ENCODE assay signal across 1 cellular context in the genomic region with DNA sequence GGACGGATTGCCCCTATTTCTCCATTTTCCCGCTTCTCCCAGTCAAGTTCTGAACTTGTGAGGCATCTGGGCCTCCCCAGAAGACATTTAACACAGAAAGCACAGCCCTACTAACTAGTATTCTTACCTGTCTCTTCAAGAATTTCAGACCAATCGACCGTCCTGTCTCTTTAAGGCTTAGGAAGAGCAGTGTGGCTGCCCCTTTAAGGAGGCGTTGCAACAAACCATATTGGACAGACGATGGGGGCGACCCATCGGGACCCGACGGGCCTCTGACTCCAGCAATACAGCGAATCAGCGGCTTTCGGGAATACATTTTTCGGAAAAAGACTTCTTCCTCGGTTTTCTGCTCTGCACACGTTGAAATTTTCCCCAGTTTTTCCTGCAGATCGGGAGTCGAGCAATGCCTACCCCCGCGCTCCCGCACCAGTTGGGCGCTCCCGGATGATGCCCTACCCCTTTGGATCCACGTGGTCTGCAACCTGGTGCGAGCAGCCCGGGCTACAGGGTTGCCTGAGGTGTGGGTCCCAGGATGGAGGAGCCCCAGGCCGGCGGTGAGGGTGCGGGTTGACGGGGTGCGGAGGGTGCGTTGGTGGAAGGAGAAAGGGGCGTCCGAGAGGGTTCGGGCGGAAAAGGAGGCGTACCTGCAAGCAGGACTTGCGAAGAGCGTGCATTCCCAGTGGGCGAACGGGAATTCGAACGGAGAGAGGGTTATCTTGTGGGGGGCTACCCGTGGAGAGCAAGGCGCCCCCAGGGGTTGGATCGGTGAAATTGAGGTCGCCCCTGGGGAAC.
TF ChIP-seq lines count a peak whose summit lies in the region.

TSS of gene POLR1G (plus strand) at position 480 of the 792 bp plus-strand sequence. CDS start at position 533, 53 bp downstream.

TF ChIP-seq in HepG2, 621 proteins besides CTCF, POLR2A, EP300 and RAD21 (continued from another document and continues in another):
- TF ChIP-seq, protein P1, sequence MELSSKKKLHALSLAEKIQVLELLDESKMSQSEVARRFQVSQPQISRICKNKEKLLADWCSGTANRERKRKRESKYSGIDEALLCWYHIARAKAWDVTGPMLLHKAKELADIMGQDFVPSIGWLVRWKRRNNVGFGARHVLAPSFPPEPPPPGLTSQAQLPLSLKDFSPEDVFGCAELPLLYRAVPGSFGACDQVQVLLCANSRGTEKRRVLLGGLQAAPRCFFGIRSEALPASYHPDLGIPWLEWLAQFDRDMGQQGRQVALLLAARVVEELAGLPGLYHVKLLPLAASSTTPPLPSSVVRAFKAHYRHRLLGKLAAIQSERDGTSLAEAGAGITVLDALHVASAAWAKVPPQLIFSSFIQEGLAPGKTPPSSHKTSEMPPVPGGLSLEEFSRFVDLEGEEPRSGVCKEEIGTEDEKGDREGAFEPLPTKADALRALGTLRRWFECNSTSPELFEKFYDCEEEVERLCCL (CRISPR knock-in tag; IDR thresholded peaks at IDR 0.05; ENCODE audit: borderline replicate concordance): no peak
- TF ChIP-seq CCDC6 (CRISPR knock-in tag; IDR thresholded peaks at IDR 0.05) (0 out of 2 replicates have a peak, but pooled peaks have one; percentile 1), ZSCAN31 (CRISPR knock-in tag; IDR thresholded peaks at IDR 0.05; ENCODE audit: low read depth) (no peak), TCF7L2 (IDR thresholded peaks at IDR 0.05; ENCODE audit: low read depth, low read length) (no peak), KDM1A (CRISPR knock-in tag; IDR thresholded peaks at IDR 0.05) (no peak), HNF4G (IDR thresholded peaks at IDR 0.05; ENCODE audit: borderline replicate concordance, low read depth, low read length) (no peak), HNF4G (CRISPR knock-in tag; IDR thresholded peaks at IDR 0.05; ENCODE audit: borderline replicate concordance, low read depth) (no peak), KDM2A (CRISPR knock-in tag; IDR thresholded peaks at IDR 0.05; ENCODE audit: borderline replicate concordance, low read depth) (peak; percentile 70), NFE2L1 (CRISPR knock-in tag; IDR thresholded peaks at IDR 0.05; ENCODE audit: borderline replicate concordance) (no peak), LCORL (IDR thresholded peaks at IDR 0.05) (no peak), LCORL (CRISPR knock-in tag; IDR thresholded peaks at IDR 0.05) (no peak; the same call in 1 of the 2 replicates), ZNF331 (CRISPR knock-in tag; IDR thresholded peaks at IDR 0.05) (no peak), HDAC1 (CRISPR knock-in tag; IDR thresholded peaks at IDR 0.05) (peak; percentile 96), ZNF614 (CRISPR knock-in tag; IDR thresholded peaks at IDR 0.05; ENCODE audit: borderline replicate concordance) (no peak), ZNF776 (CRISPR knock-in tag; IDR thresholded peaks at IDR 0.05) (no peak; the same call in 1 of the 2 replicates), TBX3 (IDR thresholded peaks at IDR 0.05; ENCODE audit: borderline replicate concordance) (peak; percentile 56; the same call in 1 of the 2 replicates), ARNT2 (CRISPR knock-in tag; IDR thresholded peaks at IDR 0.05; ENCODE audit: low read depth) (0 out of 2 replicates have a peak, but pooled peaks have one; percentile 30), SRSF9 (IDR thresholded peaks at IDR 0.05; ENCODE audit: borderline replicate concordance, insufficient read depth, low read depth, low read length, poor library complexity, severe bottlenecking) (no peak), ATRX (CRISPR knock-in tag; IDR thresholded peaks at IDR 0.05; ENCODE audit: borderline replicate concordance) (no peak), SNAPC2 (CRISPR knock-in tag; IDR thresholded peaks at IDR 0.05) (peak; percentile 80), CREM (IDR thresholded peaks at IDR 0.05) (peak; percentile 76), CREM (CRISPR knock-in tag; IDR thresholded peaks at IDR 0.05) (no peak), PAWR (CRISPR knock-in tag; IDR thresholded peaks at IDR 0.05; ENCODE audit: borderline replicate concordance) (no peak), ZNF660 (CRISPR knock-in tag; IDR thresholded peaks at IDR 0.05; ENCODE audit: borderline replicate concordance, low read depth) (no peak), ZC3H13 (CRISPR knock-in tag; IDR thresholded peaks at IDR 0.05) (no peak), HES4 (CRISPR knock-in tag; IDR thresholded peaks at IDR 0.05; ENCODE audit: borderline replicate concordance) (no peak), GABPB1 (CRISPR knock-in tag; IDR thresholded peaks at IDR 0.05) (peak; percentile 84), ZNF251 (CRISPR knock-in tag; IDR thresholded peaks at IDR 0.05) (0 out of 2 replicates have a peak, but pooled peaks have one; percentile 50), GPN1 (CRISPR knock-in tag; IDR thresholded peaks at IDR 0.05; ENCODE audit: borderline replicate concordance) (no peak), ZBTB10 (CRISPR knock-in tag; IDR thresholded peaks at IDR 0.05; ENCODE audit: borderline replicate concordance) (no peak), POLR2AphosphoS5 (IDR thresholded peaks at IDR 0.05; ENCODE audit: low read depth, low read length) (peak; percentile 75), ZNF432 (CRISPR knock-in tag; IDR thresholded peaks at IDR 0.05; ENCODE audit: borderline replicate concordance) (no peak), CBX1 (IDR thresholded peaks at IDR 0.05; ENCODE audit: low read depth) (peak; percentile 36), KAT2B (IDR thresholded peaks at IDR 0.05; ENCODE audit: borderline replicate concordance, low read depth, low read length) (no peak), ZNF816 (CRISPR knock-in tag; IDR thresholded peaks at IDR 0.05; ENCODE audit: borderline replicate concordance) (no peak; the same call in 1 of the 2 replicates), ZNF282 (IDR thresholded peaks at IDR 0.05; ENCODE audit: partially characterized antibody) (no peak), ZSCAN20 (CRISPR knock-in tag; IDR thresholded peaks at IDR 0.05; ENCODE audit: borderline replicate concordance) (no peak), POLR2AphosphoS2 (IDR thresholded peaks at IDR 0.05; ENCODE audit: low read depth, low read length) (no peak), TERF1 (CRISPR knock-in tag; IDR thresholded peaks at IDR 0.05) (no peak)
- TF ChIP-seq, protein P2, sequence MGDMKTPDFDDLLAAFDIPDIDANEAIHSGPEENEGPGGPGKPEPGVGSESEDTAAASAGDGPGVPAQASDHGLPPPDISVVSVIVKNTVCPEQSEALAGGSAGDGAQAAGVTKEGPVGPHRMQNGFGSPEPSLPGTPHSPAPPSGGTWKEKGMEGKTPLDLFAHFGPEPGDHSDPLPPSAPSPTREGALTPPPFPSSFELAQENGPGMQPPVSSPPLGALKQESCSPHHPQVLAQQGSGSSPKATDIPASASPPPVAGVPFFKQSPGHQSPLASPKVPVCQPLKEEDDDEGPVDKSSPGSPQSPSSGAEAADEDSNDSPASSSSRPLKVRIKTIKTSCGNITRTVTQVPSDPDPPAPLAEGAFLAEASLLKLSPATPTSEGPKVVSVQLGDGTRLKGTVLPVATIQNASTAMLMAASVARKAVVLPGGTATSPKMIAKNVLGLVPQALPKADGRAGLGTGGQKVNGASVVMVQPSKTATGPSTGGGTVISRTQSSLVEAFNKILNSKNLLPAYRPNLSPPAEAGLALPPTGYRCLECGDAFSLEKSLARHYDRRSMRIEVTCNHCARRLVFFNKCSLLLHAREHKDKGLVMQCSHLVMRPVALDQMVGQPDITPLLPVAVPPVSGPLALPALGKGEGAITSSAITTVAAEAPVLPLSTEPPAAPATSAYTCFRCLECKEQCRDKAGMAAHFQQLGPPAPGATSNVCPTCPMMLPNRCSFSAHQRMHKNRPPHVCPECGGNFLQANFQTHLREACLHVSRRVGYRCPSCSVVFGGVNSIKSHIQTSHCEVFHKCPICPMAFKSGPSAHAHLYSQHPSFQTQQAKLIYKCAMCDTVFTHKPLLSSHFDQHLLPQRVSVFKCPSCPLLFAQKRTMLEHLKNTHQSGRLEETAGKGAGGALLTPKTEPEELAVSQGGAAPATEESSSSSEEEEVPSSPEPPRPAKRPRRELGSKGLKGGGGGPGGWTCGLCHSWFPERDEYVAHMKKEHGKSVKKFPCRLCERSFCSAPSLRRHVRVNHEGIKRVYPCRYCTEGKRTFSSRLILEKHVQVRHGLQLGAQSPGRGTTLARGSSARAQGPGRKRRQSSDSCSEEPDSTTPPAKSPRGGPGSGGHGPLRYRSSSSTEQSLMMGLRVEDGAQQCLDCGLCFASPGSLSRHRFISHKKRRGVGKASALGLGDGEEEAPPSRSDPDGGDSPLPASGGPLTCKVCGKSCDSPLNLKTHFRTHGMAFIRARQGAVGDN (CRISPR knock-in tag; IDR thresholded peaks at IDR 0.05): peak; percentile 83
- TF ChIP-seq, protein P3, sequence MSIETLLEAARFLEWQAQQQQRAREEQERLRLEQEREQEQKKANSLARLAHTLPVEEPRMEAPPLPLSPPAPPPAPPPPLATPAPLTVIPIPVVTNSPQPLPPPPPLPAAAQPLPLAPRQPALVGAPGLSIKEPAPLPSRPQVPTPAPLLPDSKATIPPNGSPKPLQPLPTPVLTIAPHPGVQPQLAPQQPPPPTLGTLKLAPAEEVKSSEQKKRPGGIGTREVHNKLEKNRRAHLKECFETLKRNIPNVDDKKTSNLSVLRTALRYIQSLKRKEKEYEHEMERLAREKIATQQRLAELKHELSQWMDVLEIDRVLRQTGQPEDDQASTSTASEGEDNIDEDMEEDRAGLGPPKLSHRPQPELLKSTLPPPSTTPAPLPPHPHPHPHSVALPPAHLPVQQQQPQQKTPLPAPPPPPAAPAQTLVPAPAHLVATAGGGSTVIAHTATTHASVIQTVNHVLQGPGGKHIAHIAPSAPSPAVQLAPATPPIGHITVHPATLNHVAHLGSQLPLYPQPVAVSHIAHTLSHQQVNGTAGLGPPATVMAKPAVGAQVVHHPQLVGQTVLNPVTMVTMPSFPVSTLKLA (IDR thresholded peaks at IDR 0.05): peak; percentile 87
- TF ChIP-seq, protein P4, sequence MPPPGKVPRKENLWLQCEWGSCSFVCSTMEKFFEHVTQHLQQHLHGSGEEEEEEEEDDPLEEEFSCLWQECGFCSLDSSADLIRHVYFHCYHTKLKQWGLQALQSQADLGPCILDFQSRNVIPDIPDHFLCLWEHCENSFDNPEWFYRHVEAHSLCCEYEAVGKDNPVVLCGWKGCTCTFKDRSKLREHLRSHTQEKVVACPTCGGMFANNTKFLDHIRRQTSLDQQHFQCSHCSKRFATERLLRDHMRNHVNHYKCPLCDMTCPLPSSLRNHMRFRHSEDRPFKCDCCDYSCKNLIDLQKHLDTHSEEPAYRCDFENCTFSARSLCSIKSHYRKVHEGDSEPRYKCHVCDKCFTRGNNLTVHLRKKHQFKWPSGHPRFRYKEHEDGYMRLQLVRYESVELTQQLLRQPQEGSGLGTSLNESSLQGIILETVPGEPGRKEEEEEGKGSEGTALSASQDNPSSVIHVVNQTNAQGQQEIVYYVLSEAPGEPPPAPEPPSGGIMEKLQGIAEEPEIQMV (CRISPR knock-in tag; IDR thresholded peaks at IDR 0.05; ENCODE audit: low read depth): peak; percentile 81; the same call in 1 of the 2 replicates
